Comparison of ENCODE assay signal across 27 cellular contexts in the genomic region with DNA sequence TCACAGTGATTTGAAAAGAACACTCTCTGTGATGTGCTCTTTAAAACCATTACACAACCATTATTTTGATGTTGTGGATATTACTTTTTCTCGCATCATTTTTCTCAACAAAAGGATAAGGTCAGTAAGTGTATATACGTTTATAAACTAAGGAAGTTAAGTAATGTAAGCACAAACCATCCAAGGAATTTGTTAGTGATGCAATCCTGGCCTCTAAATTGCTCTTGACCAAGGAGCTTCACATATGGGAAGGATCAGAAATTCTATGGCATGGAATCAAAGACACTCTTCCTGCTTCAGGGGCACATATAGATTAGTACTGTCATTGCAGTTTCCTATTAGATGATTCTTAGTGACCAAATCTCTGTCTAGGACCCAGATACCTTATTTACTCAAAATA. TPM values are rescaled to one million over a fixed set of nuclear protein-coding genes. Genes with fewer than 3 reads are reported as not detected.
DNase-seq lines count a peak whose midpoint lies in the region; ATAC-seq, FAIRE-seq and TF ChIP-seq lines count a peak whose summit lies in the region.
"Had no signal": no experiment of that assay in that cellular context is flagged by ENCODE, and none has a peak within 500 bp of the region (broad histone marks: within the 10 kb centered on the region; RNA-seq: fewer than 3 reads in every experiment).

No MANE protein-coding gene starts in this region.

- H3K4me1 ChIP-seq in stomach: peaks cover 0 to 11% (median 5%) of the 10 kb centered on the region in 4 donors
- H3K4me1 ChIP-seq: vagina had no signal

- H3K27me3 ChIP-seq in AG04450 (ENCODE audit: control insufficient read depth, insufficient read depth, low read length) (no peaks in the 10 kb centered on the region), bronchial epithelial cell (ENCODE audit: control insufficient read depth, insufficient read depth, low read length) (no peaks in the 10 kb centered on the region), stomach (no peaks in the 10 kb centered on the region)
- H3K27me3 ChIP-seq: adrenal gland, Peyer's patch, vagina had no signal

- H3K36me3 Mint-ChIP-seq in activated T-cell treated with anti-CD3 and anti-CD28 coated beads, Interleukin-2, amount 50 U/mL, for 72 hours (ENCODE audit: insufficient read depth in 2 of 2): peaks cover 3 to 5% of the 10 kb centered on the region in 2 donors

- CTCF ChIA-PET in AG04450 (lab: Charles Lee): no interaction called here

- no peaks in the 10 kb centered on the region for H3K9me3 Mint-ChIP-seq in activated T-cell treated with anti-CD3 and anti-CD28 coated beads, Interleukin-2, amount 50 U/mL, for 72 hours
- H3K9me3 Mint-ChIP-seq: activated CD4-positive, alpha-beta T cell treated with anti-CD3 and anti-CD28 coated beads, Interleukin-2, amount 10 ng/mL, durations not matched to agents 7 days and 5 days; activated T-cell treated with anti-CD3 and anti-CD28 coated beads, Interleukin-2, amount 50 U/mL, for 4 hours; natural killer cell had no signal

- no peak for TF ChIP-seq CTCF in AG04450 (IDR thresholded peaks at IDR 0.05; ENCODE audit: low read depth, low read length)
- no peak for TF ChIP-seq CTCF in bronchial epithelial cell (IDR thresholded peaks at IDR 0.05; ENCODE audit: insufficient read depth, low read length, severe bottlenecking)
- TF ChIP-seq CTCF in fibroblast of villous mesenchyme (IDR thresholded peaks at IDR 0.05; ENCODE audit: insufficient read depth, low read depth, low read length): no peak
- no peak for TF ChIP-seq CTCF in stomach (IDR thresholded peaks at IDR 0.05)

- in situ Hi-C loops in KBM-7 (cut with MboI; ENCODE audit: low pct_unique_long_range_greater_than_20kb, low sequenced_read_pairs): no loop called here

- H3K36me3 ChIP-seq in bronchial epithelial cell (ENCODE audit: control insufficient read depth, insufficient read depth, low read length): no peaks in the 10 kb centered on the region
- no peaks in the 10 kb centered on the region for H3K36me3 ChIP-seq in stomach
- H3K36me3 ChIP-seq: adrenal gland, left ventricle myocardium inferior, Peyer's patch, vagina had no signal

- no peak for ATAC-seq in activated T-cell treated with anti-CD3 and anti-CD28 coated beads, Interleukin-2, amount 50 U/mL, for 72 hours (replicated peaks in 1 of 2)
- ATAC-seq: A549; activated T-cell treated with anti-CD3 and anti-CD28 coated beads, Interleukin-2, amount 50 U/mL, for 4 hours; natural killer cell; stimulated activated naive CD8-positive, alpha-beta T cell treated with anti-CD3 and anti-CD28 coated beads, Interleukin-15, Interleukin-2, amounts not matched to agents 100 U/mL and 50 U/mL, for 24 hours had no signal

- no peak overlapping the region for H3K27ac Mint-ChIP-seq in activated T-cell treated with anti-CD3 and anti-CD28 coated beads, Interleukin-2, amount 50 U/mL, for 72 hours
- H3K27ac Mint-ChIP-seq: activated CD4-positive, alpha-beta T cell treated with anti-CD3 and anti-CD28 coated beads, Interleukin-2, amount 10 ng/mL, durations not matched to agents 7 days and 5 days; natural killer cell had no signal

- peaks cover 21% of the 10 kb centered on the region for H3K4me1 Mint-ChIP-seq in activated T-cell treated with anti-CD3 and anti-CD28 coated beads, Interleukin-2, amount 50 U/mL, for 72 hours (ENCODE audit: low read depth)

- intact Hi-C loops in stomach (cut with DNase I; ENCODE audit: low total_unique reads): no loop called here

- no peak for TF ChIP-seq POLR2A in stomach (IDR thresholded peaks at IDR 0.05)

- H3K4me3 Mint-ChIP-seq in activated T-cell treated with anti-CD3 and anti-CD28 coated beads, Interleukin-2, amount 50 U/mL, for 72 hours: no peak overlapping the region
- H3K4me3 Mint-ChIP-seq: activated CD4-positive, alpha-beta T cell treated with anti-CD3 and anti-CD28 coated beads, Interleukin-2, amount 10 ng/mL, durations not matched to agents 7 days and 5 days; activated T-cell treated with anti-CD3 and anti-CD28 coated beads, Interleukin-2, amount 50 U/mL, for 4 hours; natural killer cell had no signal

- TF ChIP-seq EP300 in stomach (IDR thresholded peaks at IDR 0.05): no peak

- peaks cover 2% of the 10 kb centered on the region; the same call in 1 of the 2 replicates for H3K9me3 ChIP-seq in AG04450 (ENCODE audit: control insufficient read depth, insufficient read depth, low read length)
- no peaks in the 10 kb centered on the region for H3K9me3 ChIP-seq in stomach
- H3K9me3 ChIP-seq: adrenal gland, left ventricle myocardium inferior, Peyer's patch, vagina had no signal

- H3K27me3 Mint-ChIP-seq in activated T-cell treated with anti-CD3 and anti-CD28 coated beads, Interleukin-2, amount 50 U/mL, for 72 hours (ENCODE audit: low read depth): no peaks in the 10 kb centered on the region

- no peak overlapping the region for H3K4me3 ChIP-seq in AG04450 (ENCODE audit: low read depth, low read length)
- H3K4me3 ChIP-seq in bronchial epithelial cell (ENCODE audit: low read depth, low read length): no peak overlapping the region
- H3K4me3 ChIP-seq in fibroblast of villous mesenchyme (ENCODE audit: low read depth, low read length): no peak overlapping the region
- no peak overlapping the region for H3K4me3 ChIP-seq in stomach
- H3K4me3 ChIP-seq: A549, adrenal gland, coronary artery, left ventricle myocardium inferior, Peyer's patch, vagina had no signal

- H3K27ac ChIP-seq in AG04450 (ENCODE audit: low read depth, low read length) (no peak overlapping the region), stomach (no peak overlapping the region)
- H3K27ac ChIP-seq: A549, adrenal gland, coronary artery, left ventricle myocardium inferior, Peyer's patch, vagina had no signal

- no peak for FAIRE-seq in bronchial epithelial cell (lab: Jason Lieb, UNC)
- FAIRE-seq: A549, GM18507, islet of Langerhans had no signal

- 60 to 72% (median 63%) methylated on average over 2 of the region's 2 CpGs for WGBS in stomach, 5 donors

- POLR2A ChIA-PET in AG04450 (lab: Yijun Ruan, JAX): interaction anchor here (1.0 kb wide), 2 partner anchors 63 to 193 kb away, joined by 4 to 5 read pairs; no protein-coding TSS in a partner anchor

- DNase-seq in AG04450 (ENCODE audit: low read depth, low spot score): peak; percentile 84
- peak; percentile 70 for DNase-seq in HS-5 (ENCODE audit: low read depth)
- DNase-seq in bronchial epithelial cell (ENCODE audit: low read depth): peak; percentile 22
- DNase-seq in fibroblast of villous mesenchyme (ENCODE audit: low read depth): peak; percentile 93
- DNase-seq in stomach: no peak
- no peak for DNase-seq in COR-L47 (lab: John Stamatoyannopoulos, UW)
- DNase-seq in activated T-cell treated with anti-CD3 and anti-CD28 coated beads, Interleukin-2, amount 50 U/mL, for 72 hours: no peak
- DNase-seq in KBM-7: no peak
- DNase-seq: activated CD4-positive, alpha-beta T cell treated with anti-CD3 and anti-CD28 coated beads, Interleukin-2, amount 10 ng/mL, durations not matched to agents 7 days and 5 days; activated T-cell treated with anti-CD3 and anti-CD28 coated beads, Interleukin-2, amount 50 U/mL, for 4 hours; adrenal gland; DMS79; effector memory CD4-positive, alpha-beta T cell; erythroblast; left ventricle myocardium inferior; natural killer cell; NCI-H1048; NCI-H1694; NCI-H524 treated with DMSO at 0.1 percent for 48 hours; Peyer's patch; SHP77 treated with DMSO at 0.1 percent for 48 hours; stimulated activated naive CD8-positive, alpha-beta T cell treated with anti-CD3 and anti-CD28 coated beads, Interleukin-15, Interleukin-2, amounts not matched to agents 100 U/mL and 50 U/mL, for 24 hours had no signal

RNA-seq across cellular contexts. Expression of a gene that starts 3.6 kb away (rescaled TPM):
- polyA plus RNA-seq in AG04450 (2011; rRNA removed) (23.0 and 31.5 TPM in 2 replicates), stomach (10 to 100 TPM; 40.4 to 72.6 (median 40.5) TPM)
- polyA minus RNA-seq in AG04450 (2011; rRNA and poly(A)+ RNA removed): 5.3 and 9.6 TPM in 2 replicates
- total RNA-seq in bronchial epithelial cell (24.2 and 26.8 TPM in 2 replicates), fibroblast of villous mesenchyme (21.9 and 29.4 TPM in 2 replicates), stomach (10 to 100 TPM; 38.4 to 69.6 (median 57.2) TPM)
- total RNA-seq in activated T-cell treated with anti-CD3 and anti-CD28 coated beads, Interleukin-2, amount 50 U/mL, for 72 hours: 10 to 100 TPM; 43.7 to 52.0 TPM

Comparison
In these comparisons a context has a peak if more than half of its experiments do, and no peak if none do; other contexts are left out.
1. DNase-seq: peak in AG04450 (single experiment), HS-5 (single experiment), bronchial epithelial cell (single experiment) and fibroblast of villous mesenchyme (single experiment); none in stomach (single experiment), COR-L47 (single experiment), activated T-cell treated with anti-CD3 and anti-CD28 coated beads, Interleukin-2, amount 50 U/mL, for 72 hours (0 of 2) and KBM-7 (single experiment).